ENCODE assay signal across 1 cellular context in genomic region chr13:46210362-46211083, GRCh38.
TF ChIP-seq lines count a peak whose summit lies in the region.

No MANE protein-coding gene starts in this region.

TF ChIP-seq in SK-N-SH treated with all-trans-retinoic acid at 6 μM for 48 hours, 23 proteins besides CTCF, POLR2A, EP300 and RAD21 (continued from another document):
- TF ChIP-seq, protein P1, sequence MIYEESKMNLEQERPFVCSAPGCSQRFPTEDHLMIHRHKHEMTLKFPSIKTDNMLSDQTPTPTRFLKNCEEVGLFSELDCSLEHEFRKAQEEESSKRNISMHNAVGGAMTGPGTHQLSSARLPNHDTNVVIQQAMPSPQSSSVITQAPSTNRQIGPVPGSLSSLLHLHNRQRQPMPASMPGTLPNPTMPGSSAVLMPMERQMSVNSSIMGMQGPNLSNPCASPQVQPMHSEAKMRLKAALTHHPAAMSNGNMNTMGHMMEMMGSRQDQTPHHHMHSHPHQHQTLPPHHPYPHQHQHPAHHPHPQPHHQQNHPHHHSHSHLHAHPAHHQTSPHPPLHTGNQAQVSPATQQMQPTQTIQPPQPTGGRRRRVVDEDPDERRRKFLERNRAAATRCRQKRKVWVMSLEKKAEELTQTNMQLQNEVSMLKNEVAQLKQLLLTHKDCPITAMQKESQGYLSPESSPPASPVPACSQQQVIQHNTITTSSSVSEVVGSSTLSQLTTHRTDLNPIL (CRISPR knock-in tag; IDR thresholded peaks at IDR 0.05; ENCODE audit: low read depth): no peak
- TF ChIP-seq TOX (CRISPR knock-in tag; IDR thresholded peaks at IDR 0.05; ENCODE audit: borderline replicate concordance): no peak
- no peak for TF ChIP-seq SNAI2 (CRISPR knock-in tag; IDR thresholded peaks at IDR 0.05)
- TF ChIP-seq, protein P2, sequence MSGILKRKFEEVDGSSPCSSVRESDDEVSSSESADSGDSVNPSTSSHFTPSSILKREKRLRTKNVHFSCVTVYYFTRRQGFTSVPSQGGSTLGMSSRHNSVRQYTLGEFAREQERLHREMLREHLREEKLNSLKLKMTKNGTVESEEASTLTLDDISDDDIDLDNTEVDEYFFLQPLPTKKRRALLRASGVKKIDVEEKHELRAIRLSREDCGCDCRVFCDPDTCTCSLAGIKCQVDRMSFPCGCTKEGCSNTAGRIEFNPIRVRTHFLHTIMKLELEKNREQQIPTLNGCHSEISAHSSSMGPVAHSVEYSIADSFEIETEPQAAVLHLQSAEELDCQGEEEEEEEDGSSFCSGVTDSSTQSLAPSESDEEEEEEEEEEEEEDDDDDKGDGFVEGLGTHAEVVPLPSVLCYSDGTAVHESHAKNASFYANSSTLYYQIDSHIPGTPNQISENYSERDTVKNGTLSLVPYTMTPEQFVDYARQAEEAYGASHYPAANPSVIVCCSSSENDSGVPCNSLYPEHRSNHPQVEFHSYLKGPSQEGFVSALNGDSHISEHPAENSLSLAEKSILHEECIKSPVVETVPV (CRISPR knock-in tag; IDR thresholded peaks at IDR 0.05): no peak
- no peak for TF ChIP-seq ZNF8 (CRISPR knock-in tag; IDR thresholded peaks at IDR 0.05)
- no peak for TF ChIP-seq ZFP3 (CRISPR knock-in tag; IDR thresholded peaks at IDR 0.05)
- no peak for TF ChIP-seq BACH2 (CRISPR knock-in tag; IDR thresholded peaks at IDR 0.05; ENCODE audit: borderline replicate concordance)
- no peak for TF ChIP-seq ZNF70 (CRISPR knock-in tag; IDR thresholded peaks at IDR 0.05)
- TF ChIP-seq, protein P3, sequence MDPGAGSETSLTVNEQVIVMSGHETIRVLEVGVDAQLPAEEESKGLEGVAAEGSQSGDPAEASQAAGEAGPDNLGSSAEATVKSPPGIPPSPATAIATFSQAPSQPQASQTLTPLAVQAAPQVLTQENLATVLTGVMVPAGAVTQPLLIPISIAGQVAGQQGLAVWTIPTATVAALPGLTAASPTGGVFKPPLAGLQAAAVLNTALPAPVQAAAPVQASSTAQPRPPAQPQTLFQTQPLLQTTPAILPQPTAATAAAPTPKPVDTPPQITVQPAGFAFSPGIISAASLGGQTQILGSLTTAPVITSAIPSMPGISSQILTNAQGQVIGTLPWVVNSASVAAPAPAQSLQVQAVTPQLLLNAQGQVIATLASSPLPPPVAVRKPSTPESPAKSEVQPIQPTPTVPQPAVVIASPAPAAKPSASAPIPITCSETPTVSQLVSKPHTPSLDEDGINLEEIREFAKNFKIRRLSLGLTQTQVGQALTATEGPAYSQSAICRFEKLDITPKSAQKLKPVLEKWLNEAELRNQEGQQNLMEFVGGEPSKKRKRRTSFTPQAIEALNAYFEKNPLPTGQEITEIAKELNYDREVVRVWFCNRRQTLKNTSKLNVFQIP (CRISPR knock-in tag; IDR thresholded peaks at IDR 0.05; ENCODE audit: borderline replicate concordance, low read depth): no peak
- TF ChIP-seq GLIS3 (CRISPR knock-in tag; IDR thresholded peaks at IDR 0.05): no peak
- TF ChIP-seq OSR1 (CRISPR knock-in tag; IDR thresholded peaks at IDR 0.05): no peak
